1 cellular context compared by ENCODE assay signal in genomic region chr6:50549460-50549859, GRCh38.
TF ChIP-seq lines count a peak whose summit lies in the region.

No MANE protein-coding gene starts in this region.

TF ChIP-seq in HepG2, 621 proteins besides CTCF, POLR2A, EP300 and RAD21 (continued from another document):
- TF ChIP-seq ZNF784 (CRISPR knock-in tag; IDR thresholded peaks at IDR 0.05; ENCODE audit: borderline replicate concordance) (no peak), ZNF589 (CRISPR knock-in tag; conservative IDR thresholded peaks at IDR 0.05) (no peak)
TF ChIP-seq in HepG2: peak in this region for 1.
